10 cellular contexts compared by ENCODE assay signal in genomic region chr7:123769371-123769770, GRCh38. TPM values are rescaled to one million over a fixed set of nuclear protein-coding genes. Genes with fewer than 3 reads are reported as not detected.
DNase-seq lines count a peak whose midpoint lies in the region; ATAC-seq, FAIRE-seq and TF ChIP-seq lines count a peak whose summit lies in the region.
"Had no signal": no experiment of that assay in that cellular context is flagged by ENCODE, and none has a peak within 500 bp of the region (broad histone marks: within the 10 kb centered on the region; RNA-seq: fewer than 3 reads in every experiment).

No MANE protein-coding gene starts in this region.

- H3K27ac ChIP-seq in keratinocyte (ENCODE audit: control insufficient read depth, insufficient read depth, low read length) (no peak overlapping the region), hepatocyte (no peak overlapping the region)
- H3K27ac ChIP-seq: ovary had no signal

- no peaks in the 10 kb centered on the region for H3K79me2 ChIP-seq in keratinocyte (ENCODE audit: control insufficient read depth, insufficient read depth, low read length)
- H3K79me2 ChIP-seq in hepatocyte = no peaks in the 10 kb centered on the region

- TF ChIP-seq CTCF in AG10803 (conservative IDR thresholded peaks at IDR 0.05; ENCODE audit: low read length) (no peak), keratinocyte (optimal IDR thresholded peaks at IDR 0.05 in 1 of 3, IDR thresholded peaks at IDR 0.05 in 1 of 3, conservative IDR thresholded peaks at IDR 0.05 in 1 of 3; ENCODE audit: extremely low read depth in 1 of 3, insufficient read depth in 2 of 3, low read length in 3 of 3) (no peak), hepatocyte (IDR thresholded peaks at IDR 0.05; ENCODE audit: poor library complexity) (no peak)

- dilution Hi-C loops in keratinocyte (cut with MboI; ENCODE audit: extremely low pct_ligation_motif_present, low sequenced_read_pairs) = no loop called here

- H4K20me1 ChIP-seq in keratinocyte (ENCODE audit: control insufficient read depth, extremely low read depth, insufficient read depth, low read length) (no peaks in the 10 kb centered on the region), hepatocyte (ENCODE audit: insufficient read depth, poor library complexity, severe bottlenecking) (no peaks in the 10 kb centered on the region)

- no peaks in the 10 kb centered on the region for H3K9me1 ChIP-seq in keratinocyte (ENCODE audit: control insufficient read depth, extremely low read depth, insufficient read depth, low read length)

- 84% methylated on average over 3 of the region's 3 CpGs for WGBS in hepatocyte (ENCODE audit: low lambda C conversion rate, missing lambda C conversion rate)

- H3K36me3 ChIP-seq in keratinocyte (ENCODE audit: control insufficient read depth in 2 of 2, extremely low read depth in 1 of 2, insufficient read depth in 2 of 2, low read length in 2 of 2) (no peaks in the 10 kb centered on the region), hepatocyte (replicated peaks; ENCODE audit: insufficient read depth, low read depth) (no peaks in the 10 kb centered on the region)
- H3K36me3 ChIP-seq: ovary had no signal

- H3K9me3 ChIP-seq in keratinocyte (ENCODE audit: control insufficient read depth, low read depth, low read length) (no peaks in the 10 kb centered on the region), hepatocyte (ENCODE audit: low read depth) (no peaks in the 10 kb centered on the region)
- H3K9me3 ChIP-seq: Caco-2, ovary had no signal

- DNase-seq in AG10803 (ENCODE audit: low read depth) (peak; percentile 25), HuH-7.5 (ENCODE audit: low spot score) (peak; percentile 30), astrocyte of the hippocampus (ENCODE audit: low read depth, low spot score) (peak; percentile 84), keratinocyte (ENCODE audit: low read depth, low spot score) (no peak), hepatocyte (ENCODE audit: low spot score) (no peak), amygdala (lab: John Stamatoyannopoulos, UW) (no peak)
- no peak for DNase-seq in stimulated activated CD8-positive, alpha-beta memory T cell treated with anti-CD3 and anti-CD28 coated beads, Interleukin-4, amount 100 ng/mL, for 48 hours
- DNase-seq: Caco-2 had no signal

- no peak for ATAC-seq in HG02852 (IDR thresholded peaks at IDR 0.05; ENCODE audit: unreplicated experiment)

- no peaks in the 10 kb centered on the region for H3K9me2 ChIP-seq in hepatocyte (replicated peaks; ENCODE audit: insufficient read depth)

- H3K4me1 ChIP-seq in keratinocyte (ENCODE audit: control insufficient read depth, extremely low read depth, insufficient read depth, low read length) (peaks cover 24% of the 10 kb centered on the region), hepatocyte (ENCODE audit: insufficient read depth) (no peaks in the 10 kb centered on the region)

- H3K4me3 ChIP-seq in AG10803 (ENCODE audit: low read length) (no peak overlapping the region), keratinocyte (ENCODE audit: control insufficient read depth in 2 of 3, extremely low read depth in 1 of 3, insufficient read depth in 2 of 3, low read depth in 1 of 3, low read length in 3 of 3) (no peak overlapping the region), hepatocyte (no peak overlapping the region)
- H3K4me3 ChIP-seq: ovary had no signal

- H3K27me3 ChIP-seq in keratinocyte (ENCODE audit: control insufficient read depth, extremely low read depth, insufficient read depth, low read length) = no peaks in the 10 kb centered on the region
- H3K27me3 ChIP-seq in hepatocyte = no peaks in the 10 kb centered on the region
- H3K27me3 ChIP-seq: ovary had no signal

- no peak overlapping the region for H3K9ac ChIP-seq in keratinocyte (ENCODE audit: control insufficient read depth, extremely low read depth, insufficient read depth, low read length)

- H2AFZ ChIP-seq in keratinocyte (ENCODE audit: control insufficient read depth, low read length) = no peak overlapping the region
- H2AFZ ChIP-seq in hepatocyte = no peak overlapping the region

- peak overlapping the region; percentile 25 for H3K4me2 ChIP-seq in keratinocyte (ENCODE audit: control insufficient read depth, extremely low read depth, insufficient read depth, low read depth, low read length)
- H3K4me2 ChIP-seq in hepatocyte = no peak overlapping the region

- peak; percentile 87 for FAIRE-seq in keratinocyte (lab: Jason Lieb, UNC)

RNA-seq across cellular contexts. Expression of gene WASL, which starts 20.6 kb away (rescaled TPM):
- 9.5 to 17.5 TPM (median 15.9 TPM) in 3 replicates for polyA plus RNA-seq in keratinocyte
- 25.5 TPM for polyA plus RNA-seq in keratinocyte (2011; ENCODE audit: low read depth)
- polyA plus RNA-seq in keratinocyte (2011; cell fraction: cytosol; rRNA removed) = 14.2 and 23.6 TPM in 2 replicates
- 12.6 and 15.4 TPM in 2 replicates for polyA plus RNA-seq in keratinocyte (2011; cell fraction: nucleus; rRNA removed)
- 22.6 and 35.5 TPM in 2 replicates for polyA plus RNA-seq in keratinocyte (2012; ENCODE audit: low replicate concordance)
- polyA minus RNA-seq in keratinocyte = 6.2 to 11.4 TPM (median 6.9 TPM) in 3 replicates
- polyA minus RNA-seq in keratinocyte (2011; cell fraction: cytosol; rRNA and poly(A)+ RNA removed) = 9.4 TPM
- polyA minus RNA-seq in keratinocyte (2011; cell fraction: nucleus; rRNA and poly(A)+ RNA removed) = 10.4 and 19.6 TPM in 2 replicates
- 41.9 and 48.9 TPM in 2 replicates for total RNA-seq in hepatocyte
- 29.0 and 36.8 TPM in 2 replicates for polyA plus RNA-seq in hepatocyte

Comparison
In these comparisons a context has a peak if more than half of its experiments do, and no peak if none do; other contexts are left out.
1. DNase-seq: peak in AG10803 (single experiment), HuH-7.5 (single experiment) and astrocyte of the hippocampus (single experiment); none in keratinocyte (single experiment), hepatocyte (single experiment), stimulated activated CD8-positive, alpha-beta memory T cell treated with anti-CD3 and anti-CD28 coated beads, Interleukin-4, amount 100 ng/mL, for 48 hours (single experiment) and amygdala (0 of 56).